In the genomic region with DNA sequence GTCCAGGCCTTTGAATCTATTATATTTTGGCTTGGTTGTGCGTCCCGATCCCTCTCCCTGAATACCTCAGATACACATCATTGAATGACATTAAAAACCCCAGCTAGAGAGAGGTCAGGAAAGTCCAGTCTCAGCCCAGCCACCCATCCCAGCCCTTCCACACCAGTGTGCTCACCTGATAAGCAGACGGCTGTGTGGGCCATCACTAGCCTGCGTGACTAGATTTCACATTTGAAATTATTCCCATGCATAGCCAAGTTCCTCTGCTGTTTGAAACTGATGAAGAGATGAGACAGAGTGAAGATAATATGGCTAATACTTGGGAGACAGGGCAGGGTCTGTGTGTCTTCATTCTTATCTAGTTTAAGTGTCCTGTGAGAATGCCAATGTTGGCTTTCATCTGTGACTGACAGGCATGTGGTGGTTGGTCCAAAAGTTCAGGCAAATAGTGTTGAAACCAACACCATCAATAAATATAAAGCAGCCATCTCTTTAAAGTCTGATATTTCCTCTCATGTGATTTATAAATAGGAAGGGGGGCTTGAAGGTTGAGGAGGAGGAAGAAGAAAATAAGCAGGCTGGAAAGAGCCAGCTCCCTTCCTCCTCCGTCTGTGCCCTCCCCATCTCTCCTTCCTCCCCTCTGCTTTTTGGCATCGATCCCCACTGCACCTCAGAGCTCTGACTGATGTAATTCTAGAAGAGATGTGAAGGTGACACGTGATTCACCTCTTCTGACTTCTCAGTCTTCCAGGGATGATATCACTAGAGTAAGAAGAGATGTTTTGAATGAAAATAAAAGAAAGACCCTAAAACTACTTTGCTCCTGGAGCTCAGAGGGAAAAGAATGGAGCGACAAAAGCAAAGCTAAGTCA, we compare ENCODE assay signal across 13 cellular contexts. TPM values are rescaled to one million over a fixed set of nuclear protein-coding genes. Genes with fewer than 3 reads are reported as not detected.
DNase-seq lines count a peak whose midpoint lies in the region; ATAC-seq and TF ChIP-seq lines count a peak whose summit lies in the region.
"Had no signal": no experiment of that assay in that cellular context is flagged by ENCODE, and none has a peak within 500 bp of the region (broad histone marks: within the 10 kb centered on the region; RNA-seq: fewer than 3 reads in every experiment).

No MANE protein-coding gene starts in this region.

- ATAC-seq in omental fat pad (ENCODE audit: low FRiP score) (peak; percentile 54), HG03175 (IDR thresholded peaks at IDR 0.05; ENCODE audit: unreplicated experiment) (no peak), GM19324 (IDR thresholded peaks at IDR 0.05; ENCODE audit: low FRiP score, unreplicated experiment) (no peak)
- ATAC-seq: left lung had no signal

- TF ChIP-seq CTCF in omental fat pad (IDR thresholded peaks at IDR 0.05), result no peak

- DNase-seq in DMS79 (lab: John Stamatoyannopoulos, UW), result peak; percentile 79
- peak; percentile 71 for DNase-seq in M059J (ENCODE audit: low read depth)
- DNase-seq in amniotic epithelial cell (ENCODE audit: low read depth), result peak; percentile 31
- no peak for DNase-seq in omental fat pad (ENCODE audit: low spot score)
- DNase-seq in stimulated activated CD4-positive, alpha-beta T cell treated with anti-CD3 and anti-CD28 coated beads, Interleukin-1b, Interleukin-23, amount 100 ng/mL, for 48 hours, result no peak
- no peak for DNase-seq in epidermal melanocyte (ENCODE audit: insufficient read length, low spot score)
- DNase-seq: activated CD4-positive, CD25-positive, alpha-beta regulatory T cell treated with anti-CD3 and anti-CD28 coated beads, Interleukin-2, amount 50 U/mL, for 72 hours; activated naive CD4-positive, alpha-beta T cell treated with Interleukin-2 at 50 U/mL for 16 hours; DND-41; HCEC 1CT; left lung had no signal

RNA-seq across cellular contexts. Expression of a gene that starts 5.1 kb away (rescaled TPM):
- 0.22 and 2.6 TPM in 2 replicates for total RNA-seq in M059J (2014; rRNA removed; shearing (Covaris generic))
- total RNA-seq in omental fat pad, result 10 to 100 TPM; 13.0 to 59.3 (median 31.7) TPM

RNA-seq across cellular contexts. Expression of a gene that starts 18.7 kb away (rescaled TPM):
- 47.5 and 70.7 TPM in 2 replicates for total RNA-seq in M059J (2014; rRNA removed; shearing (Covaris generic))
- total RNA-seq in omental fat pad, result 10 to 100 TPM; 34.4 to 82.5 (median 35.2) TPM

RNA-seq across cellular contexts. Expression of a gene that starts 57.5 kb away (rescaled TPM):
- total RNA-seq in M059J (2014; rRNA removed; shearing (Covaris generic)), result 13.8 and 19.4 TPM in 2 replicates
- 10 to 100 TPM in 1 of 4 donors, 1 to 10 TPM in 3; 3.3 to 26.8 (median 7.5) TPM for total RNA-seq in omental fat pad

Comparison
In these comparisons a context has a peak if more than half of its experiments do, and no peak if none do; other contexts are left out.
1. DNase-seq: peak in DMS79 (single experiment), M059J (single experiment) and amniotic epithelial cell (single experiment); none in omental fat pad (single experiment), stimulated activated CD4-positive, alpha-beta T cell treated with anti-CD3 and anti-CD28 coated beads, Interleukin-1b, Interleukin-23, amount 100 ng/mL, for 48 hours (single experiment) and epidermal melanocyte (single experiment).